ENCODE assay signal across 1 cellular context in the genomic region with DNA sequence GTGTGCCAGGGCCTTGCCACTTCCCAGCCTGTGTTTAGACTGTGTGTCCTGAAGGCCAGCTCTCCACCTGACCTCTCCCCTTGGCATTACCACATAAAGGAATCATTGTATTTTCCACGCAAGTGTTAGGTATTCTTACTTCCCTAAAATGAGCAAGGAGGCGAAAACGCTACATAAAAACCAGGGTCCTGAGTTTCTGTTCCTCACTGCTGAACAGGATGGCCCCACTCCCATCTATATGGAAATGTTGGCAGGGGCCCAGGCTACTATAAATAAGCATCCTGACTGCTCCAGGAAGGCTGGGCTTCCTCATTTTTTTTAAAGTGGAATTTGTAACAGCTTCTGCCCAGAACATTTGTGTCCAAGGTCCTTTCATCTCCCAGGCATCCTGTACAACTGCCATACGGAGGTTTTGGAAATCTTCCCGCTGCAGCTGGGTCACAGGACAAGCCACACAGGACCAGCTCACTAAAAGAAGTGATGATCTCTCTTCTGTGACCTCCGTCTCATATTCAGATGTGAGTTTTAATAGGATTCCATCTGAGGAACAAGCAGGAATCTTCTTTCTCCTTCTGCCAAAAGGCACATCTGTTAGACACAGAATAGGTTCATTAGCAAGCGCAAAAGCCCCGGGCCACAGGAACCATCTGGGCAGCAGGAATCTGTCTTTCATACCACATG.
TF ChIP-seq lines count a peak whose summit lies in the region.

No MANE protein-coding gene starts in this region.

TF ChIP-seq in SK-N-SH treated with all-trans-retinoic acid at 6 μM for 48 hours, 23 proteins besides CTCF, POLR2A, EP300 and RAD21 (continued from another document):
- TF ChIP-seq, protein P1, sequence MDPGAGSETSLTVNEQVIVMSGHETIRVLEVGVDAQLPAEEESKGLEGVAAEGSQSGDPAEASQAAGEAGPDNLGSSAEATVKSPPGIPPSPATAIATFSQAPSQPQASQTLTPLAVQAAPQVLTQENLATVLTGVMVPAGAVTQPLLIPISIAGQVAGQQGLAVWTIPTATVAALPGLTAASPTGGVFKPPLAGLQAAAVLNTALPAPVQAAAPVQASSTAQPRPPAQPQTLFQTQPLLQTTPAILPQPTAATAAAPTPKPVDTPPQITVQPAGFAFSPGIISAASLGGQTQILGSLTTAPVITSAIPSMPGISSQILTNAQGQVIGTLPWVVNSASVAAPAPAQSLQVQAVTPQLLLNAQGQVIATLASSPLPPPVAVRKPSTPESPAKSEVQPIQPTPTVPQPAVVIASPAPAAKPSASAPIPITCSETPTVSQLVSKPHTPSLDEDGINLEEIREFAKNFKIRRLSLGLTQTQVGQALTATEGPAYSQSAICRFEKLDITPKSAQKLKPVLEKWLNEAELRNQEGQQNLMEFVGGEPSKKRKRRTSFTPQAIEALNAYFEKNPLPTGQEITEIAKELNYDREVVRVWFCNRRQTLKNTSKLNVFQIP (CRISPR knock-in tag; IDR thresholded peaks at IDR 0.05; ENCODE audit: borderline replicate concordance, low read depth): no peak
- TF ChIP-seq, protein P2, sequence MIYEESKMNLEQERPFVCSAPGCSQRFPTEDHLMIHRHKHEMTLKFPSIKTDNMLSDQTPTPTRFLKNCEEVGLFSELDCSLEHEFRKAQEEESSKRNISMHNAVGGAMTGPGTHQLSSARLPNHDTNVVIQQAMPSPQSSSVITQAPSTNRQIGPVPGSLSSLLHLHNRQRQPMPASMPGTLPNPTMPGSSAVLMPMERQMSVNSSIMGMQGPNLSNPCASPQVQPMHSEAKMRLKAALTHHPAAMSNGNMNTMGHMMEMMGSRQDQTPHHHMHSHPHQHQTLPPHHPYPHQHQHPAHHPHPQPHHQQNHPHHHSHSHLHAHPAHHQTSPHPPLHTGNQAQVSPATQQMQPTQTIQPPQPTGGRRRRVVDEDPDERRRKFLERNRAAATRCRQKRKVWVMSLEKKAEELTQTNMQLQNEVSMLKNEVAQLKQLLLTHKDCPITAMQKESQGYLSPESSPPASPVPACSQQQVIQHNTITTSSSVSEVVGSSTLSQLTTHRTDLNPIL (CRISPR knock-in tag; IDR thresholded peaks at IDR 0.05; ENCODE audit: low read depth): no peak
- TF ChIP-seq GLIS3 (CRISPR knock-in tag; IDR thresholded peaks at IDR 0.05) (no peak), RARB (CRISPR knock-in tag; IDR thresholded peaks at IDR 0.05) (no peak), ZNF565 (CRISPR knock-in tag; conservative IDR thresholded peaks at IDR 0.05; ENCODE audit: low read depth) (no peak)
